In the genomic region with DNA sequence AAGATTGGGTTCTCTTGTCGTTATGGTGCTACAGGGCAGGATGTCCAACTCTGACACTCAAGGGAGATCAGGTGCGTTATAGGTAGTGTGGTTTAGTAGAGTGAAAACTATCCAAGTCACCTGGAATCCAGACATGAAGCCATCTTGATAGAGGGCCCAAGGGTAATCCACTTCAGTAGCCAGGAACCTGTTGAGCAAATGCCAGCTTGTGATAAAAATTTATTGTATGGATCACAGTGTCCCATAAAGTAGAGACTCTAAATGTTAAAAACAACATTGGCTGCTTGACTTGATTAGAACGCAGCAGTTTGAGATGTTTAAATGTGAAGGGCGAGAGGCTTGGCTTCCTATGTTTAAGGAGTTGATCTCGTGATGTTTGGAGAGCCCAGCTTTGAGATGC, we compare ENCODE assay signal across 21 cellular contexts.
DNase-seq lines count a peak whose midpoint lies in the region; ATAC-seq and TF ChIP-seq lines count a peak whose summit lies in the region.
"Had no signal": no experiment of that assay in that cellular context is flagged by ENCODE, and none has a peak within 500 bp of the region (broad histone marks: within the 10 kb centered on the region; RNA-seq: fewer than 3 reads in every experiment).

No MANE protein-coding gene starts in this region.

- H3K9ac ChIP-seq in mesenchymal stem cell (ENCODE audit: low read length) (no peak overlapping the region), trophoblast cell (ENCODE audit: low read length) (no peak overlapping the region), endodermal cell (ENCODE audit: extremely low read depth, low read length, poor library complexity, severe bottlenecking) (no peak overlapping the region)

- no peaks in the 10 kb centered on the region for H3K79me2 ChIP-seq in trophoblast cell (ENCODE audit: control insufficient read depth, insufficient read depth, low read length, poor library complexity)

- intact Hi-C loops in ascending aorta (cut with DNase I) (loop anchor here (5.0 kb wide), 3 partner anchors 96 to 449 kb away; no protein-coding TSS in a partner anchor), psoas muscle (cut with DNase I) (loop anchor here (5.0 to 10.0 kb wide), 2 partner anchors 146 to 754 kb away; no protein-coding TSS in a partner anchor)

- 93% methylated on average over 5 of the region's 5 CpGs for WGBS in mesenchymal stem cell
- WGBS in trophoblast cell (ENCODE audit: extremely low coverage, insufficient coverage, insufficient read length): no CpG with 5 or more reads among the region's 5 CpGs
- 92 to 93% methylated on average over 3 to 5 of the region's 5 CpGs for WGBS in gastroesophageal sphincter (ENCODE audit: low coverage in 1 of 2), 2 donors
- WGBS in endodermal cell (ENCODE audit: insufficient coverage in 1 of 2, insufficient read length in 1 of 2), 2 experiments: 93 to 94% methylated on average over 5 of the region's 5 CpGs
- WGBS in psoas muscle, 3 donors: 81 to 90% (median 86%) methylated on average over 5 of the region's 5 CpGs

- peaks cover 20% of the 10 kb centered on the region for H3K4me1 Mint-ChIP-seq in endodermal cell
- H3K4me1 Mint-ChIP-seq: CD4-positive, CD25-positive, alpha-beta regulatory T cell; CD8-positive, alpha-beta memory T cell; IgD-negative memory B cell had no signal

- no peaks in the 10 kb centered on the region for H3K36me3 ChIP-seq in ascending aorta
- no peaks in the 10 kb centered on the region for H3K36me3 ChIP-seq in mesenchymal stem cell (ENCODE audit: control insufficient read depth in 1 of 2, insufficient read depth in 2 of 2, low read depth in 1 of 2, low read length in 2 of 2)
- H3K36me3 ChIP-seq in trophoblast cell (ENCODE audit: control insufficient read depth in 1 of 2, insufficient read depth in 2 of 2, low read length in 2 of 2): no peaks in the 10 kb centered on the region
- H3K36me3 ChIP-seq in gastroesophageal sphincter: no peaks in the 10 kb centered on the region
- H3K36me3 ChIP-seq in endodermal cell (ENCODE audit: control insufficient read depth, insufficient read depth, low read length): no peaks in the 10 kb centered on the region
- H3K36me3 ChIP-seq in psoas muscle (ENCODE audit: insufficient read depth in 1 of 2, low read depth in 1 of 2): peaks cover 0 to 2% of the 10 kb centered on the region in 2 donors
- H3K36me3 ChIP-seq: BE2C had no signal

- DNase-seq in ascending aorta (ENCODE audit: low spot score in 2 of 2) (no peak), mesenchymal stem cell (no peak), trophoblast cell (no peak), NCI-H524 (lab: John Stamatoyannopoulos, UW) (no peak), endodermal cell (no peak), psoas muscle (no peak)
- DNase-seq: ACHN; BE2C; C1 segment of cervical spinal cord; CD4-positive, CD25-positive, alpha-beta regulatory T cell; CD8-positive, alpha-beta memory T cell; COR-L47; DMS 273 treated with DMSO at 0.1 percent for 48 hours; DMS53; DND-41; EL; GOT3; H7 had no signal

- H2BK12ac ChIP-seq in mesenchymal stem cell (ENCODE audit: low read length in 2 of 2) (no peak overlapping the region), trophoblast cell (ENCODE audit: low read length) (no peak overlapping the region)

- H3K4me3 ChIP-seq in ascending aorta: no peak overlapping the region
- no peak overlapping the region for H3K4me3 ChIP-seq in mesenchymal stem cell (ENCODE audit: insufficient read depth in 1 of 2, low read depth in 1 of 2, low read length in 2 of 2)
- no peak overlapping the region for H3K4me3 ChIP-seq in trophoblast cell (ENCODE audit: low read depth, low read length)
- no peak overlapping the region for H3K4me3 ChIP-seq in gastroesophageal sphincter
- H3K4me3 ChIP-seq in endodermal cell (ENCODE audit: low read length): no peak overlapping the region
- no peak overlapping the region for H3K4me3 ChIP-seq in psoas muscle

- H3K27me3 ChIP-seq in ascending aorta (no peaks in the 10 kb centered on the region), mesenchymal stem cell (ENCODE audit: control insufficient read depth in 1 of 2, insufficient read depth in 1 of 2, low read length in 2 of 2) (no peaks in the 10 kb centered on the region), trophoblast cell (ENCODE audit: insufficient read depth, low read length) (no peaks in the 10 kb centered on the region), gastroesophageal sphincter (no peaks in the 10 kb centered on the region), endodermal cell (ENCODE audit: control insufficient read depth, insufficient read depth, low read length, poor library complexity, severe bottlenecking) (no peaks in the 10 kb centered on the region), psoas muscle (ENCODE audit: insufficient read depth in 3 of 3, low read length in 2 of 3) (no peaks in the 10 kb centered on the region)

- H2BK5ac ChIP-seq in mesenchymal stem cell (ENCODE audit: low read depth, low read length, poor library complexity, severe bottlenecking): no peak overlapping the region
- no peak overlapping the region for H2BK5ac ChIP-seq in trophoblast cell (ENCODE audit: low read depth, low read length, poor library complexity)

- H3K4me2 ChIP-seq in mesenchymal stem cell (ENCODE audit: low read length, poor library complexity, severe bottlenecking): no peak overlapping the region
- H3K4me2 ChIP-seq in trophoblast cell (ENCODE audit: low read length): no peak overlapping the region

- H3K14ac ChIP-seq in mesenchymal stem cell (ENCODE audit: low read length in 2 of 2) (no peak overlapping the region), trophoblast cell (ENCODE audit: low read length) (no peak overlapping the region)

- H3K36me3 Mint-ChIP-seq in endodermal cell (ENCODE audit: low read depth): no peaks in the 10 kb centered on the region
- H3K36me3 Mint-ChIP-seq: IgD-negative memory B cell had no signal

- TF ChIP-seq POLR2A in gastroesophageal sphincter (IDR thresholded peaks at IDR 0.05): no peak

- H3K27me3 Mint-ChIP-seq in endodermal cell (ENCODE audit: insufficient read depth): peaks cover 2% of the 10 kb centered on the region
- H3K27me3 Mint-ChIP-seq: CD4-positive, CD25-positive, alpha-beta regulatory T cell; CD8-positive, alpha-beta memory T cell; IgD-negative memory B cell had no signal

- no peak for TF ChIP-seq CTCF in ascending aorta (IDR thresholded peaks at IDR 0.05)
- no peak for TF ChIP-seq CTCF in gastroesophageal sphincter (IDR thresholded peaks at IDR 0.05)
- no peak for TF ChIP-seq CTCF in endodermal cell (conservative IDR thresholded peaks at IDR 0.05)
- TF ChIP-seq CTCF in psoas muscle (IDR thresholded peaks at IDR 0.05): no peak

- H2AFZ ChIP-seq in mesenchymal stem cell (ENCODE audit: low read depth, low read length): no peak overlapping the region
- H2AFZ ChIP-seq in trophoblast cell (ENCODE audit: insufficient read depth, low read length, poor library complexity): no peak overlapping the region

- H3K18ac ChIP-seq in mesenchymal stem cell (ENCODE audit: low read depth in 1 of 2, low read length in 2 of 2): no peak overlapping the region
- no peak overlapping the region for H3K18ac ChIP-seq in trophoblast cell (ENCODE audit: low read length)

- no peak for TF ChIP-seq EP300 in gastroesophageal sphincter (IDR thresholded peaks at IDR 0.05)

- H4K8ac ChIP-seq in mesenchymal stem cell (ENCODE audit: low read length) (no peak overlapping the region), trophoblast cell (ENCODE audit: low read depth, low read length) (no peak overlapping the region)

- no peak overlapping the region for H4K91ac ChIP-seq in mesenchymal stem cell (ENCODE audit: low read length)
- H4K91ac ChIP-seq in trophoblast cell (ENCODE audit: low read depth, low read length): no peak overlapping the region

- H3K9me3 ChIP-seq in ascending aorta: no peaks in the 10 kb centered on the region
- H3K9me3 ChIP-seq in mesenchymal stem cell (ENCODE audit: control insufficient read depth, low read length): no peaks in the 10 kb centered on the region
- H3K9me3 ChIP-seq in trophoblast cell (ENCODE audit: insufficient read depth, low read depth, low read length): no peaks in the 10 kb centered on the region
- no peaks in the 10 kb centered on the region for H3K9me3 ChIP-seq in gastroesophageal sphincter
- no peaks in the 10 kb centered on the region for H3K9me3 ChIP-seq in endodermal cell (ENCODE audit: control insufficient read depth, low read length)
- H3K9me3 ChIP-seq in psoas muscle: no peaks in the 10 kb centered on the region
- H3K9me3 ChIP-seq: BE2C had no signal

- no peak overlapping the region for H2BK15ac ChIP-seq in mesenchymal stem cell (ENCODE audit: low read depth, poor library complexity, severe bottlenecking)

- no peak overlapping the region for H3K4me3 Mint-ChIP-seq in endodermal cell
- H3K4me3 Mint-ChIP-seq: CD4-positive, CD25-positive, alpha-beta regulatory T cell; CD8-positive, alpha-beta memory T cell; IgD-negative memory B cell had no signal

- no peak overlapping the region for H4K12ac ChIP-seq in trophoblast cell (ENCODE audit: low read depth, low read length)

- H2AK5ac ChIP-seq in mesenchymal stem cell (ENCODE audit: low read length, severe bottlenecking) (peak overlapping the region; percentile 79), trophoblast cell (ENCODE audit: low read length) (no peak overlapping the region)

- no peak overlapping the region for H2BK120ac ChIP-seq in mesenchymal stem cell (ENCODE audit: low read depth, low read length)
- H2BK120ac ChIP-seq in trophoblast cell (ENCODE audit: insufficient read depth, low read length, poor library complexity): no peak overlapping the region

- H3K79me1 ChIP-seq in mesenchymal stem cell (replicated peaks; ENCODE audit: low read length, poor library complexity, severe bottlenecking) (peaks cover 3% of the 10 kb centered on the region), trophoblast cell (ENCODE audit: low read length) (no peaks in the 10 kb centered on the region)

- no peak overlapping the region for H3K23ac ChIP-seq in mesenchymal stem cell (ENCODE audit: low read length in 2 of 2)
- H3K23ac ChIP-seq in trophoblast cell (ENCODE audit: low read length): peak overlapping the region; percentile 30

- no peak overlapping the region for H3K27ac Mint-ChIP-seq in endodermal cell
- H3K27ac Mint-ChIP-seq: CD4-positive, CD25-positive, alpha-beta regulatory T cell; IgD-negative memory B cell had no signal

- no peaks in the 10 kb centered on the region for H3K9me3 Mint-ChIP-seq in endodermal cell

- H3K27ac ChIP-seq in ascending aorta: peak overlapping the region; percentile 88 to 90
- peak overlapping the region; percentile 68 for H3K27ac ChIP-seq in mesenchymal stem cell (ENCODE audit: low read length, poor library complexity, severe bottlenecking)
- no peak overlapping the region for H3K27ac ChIP-seq in trophoblast cell (ENCODE audit: low read depth, low read length)
- no peak overlapping the region for H3K27ac ChIP-seq in gastroesophageal sphincter
- H3K27ac ChIP-seq in endodermal cell (ENCODE audit: low read depth, low read length): no peak overlapping the region
- H3K27ac ChIP-seq in psoas muscle: no peak overlapping the region

- ATAC-seq in gastroesophageal sphincter (no peak), psoas muscle (no peak)
- ATAC-seq: HCT116 had no signal

- peaks cover 4 to 19% of the 10 kb centered on the region in 2 donors for H3K4me1 ChIP-seq in ascending aorta
- peaks cover 7% of the 10 kb centered on the region for H3K4me1 ChIP-seq in mesenchymal stem cell (ENCODE audit: control insufficient read depth, insufficient read depth, low read depth, low read length)
- H3K4me1 ChIP-seq in trophoblast cell (ENCODE audit: control insufficient read depth in 1 of 2, insufficient read depth in 2 of 2, low read length in 2 of 2): no peaks in the 10 kb centered on the region
- peaks cover 2 to 27% (median 9%) of the 10 kb centered on the region in 3 donors for H3K4me1 ChIP-seq in gastroesophageal sphincter
- peaks cover 6% of the 10 kb centered on the region for H3K4me1 ChIP-seq in endodermal cell (ENCODE audit: control insufficient read depth, insufficient read depth, low read length)
- H3K4me1 ChIP-seq in psoas muscle: no peaks in the 10 kb centered on the region
- H3K4me1 ChIP-seq: BE2C had no signal

- H3K4ac ChIP-seq in mesenchymal stem cell (ENCODE audit: low read depth in 1 of 2, low read length in 2 of 2) (no peak overlapping the region), trophoblast cell (ENCODE audit: low read depth, low read length) (no peak overlapping the region)

Comparison
In these comparisons a context has a peak if more than half of its experiments do, and no peak if none do; other contexts are left out.
1. H3K27ac ChIP-seq: peak in ascending aorta (2 of 2) and mesenchymal stem cell (single experiment); none in trophoblast cell (single experiment), gastroesophageal sphincter (0 of 4), endodermal cell (single experiment) and psoas muscle (single experiment).